In the genomic region with DNA sequence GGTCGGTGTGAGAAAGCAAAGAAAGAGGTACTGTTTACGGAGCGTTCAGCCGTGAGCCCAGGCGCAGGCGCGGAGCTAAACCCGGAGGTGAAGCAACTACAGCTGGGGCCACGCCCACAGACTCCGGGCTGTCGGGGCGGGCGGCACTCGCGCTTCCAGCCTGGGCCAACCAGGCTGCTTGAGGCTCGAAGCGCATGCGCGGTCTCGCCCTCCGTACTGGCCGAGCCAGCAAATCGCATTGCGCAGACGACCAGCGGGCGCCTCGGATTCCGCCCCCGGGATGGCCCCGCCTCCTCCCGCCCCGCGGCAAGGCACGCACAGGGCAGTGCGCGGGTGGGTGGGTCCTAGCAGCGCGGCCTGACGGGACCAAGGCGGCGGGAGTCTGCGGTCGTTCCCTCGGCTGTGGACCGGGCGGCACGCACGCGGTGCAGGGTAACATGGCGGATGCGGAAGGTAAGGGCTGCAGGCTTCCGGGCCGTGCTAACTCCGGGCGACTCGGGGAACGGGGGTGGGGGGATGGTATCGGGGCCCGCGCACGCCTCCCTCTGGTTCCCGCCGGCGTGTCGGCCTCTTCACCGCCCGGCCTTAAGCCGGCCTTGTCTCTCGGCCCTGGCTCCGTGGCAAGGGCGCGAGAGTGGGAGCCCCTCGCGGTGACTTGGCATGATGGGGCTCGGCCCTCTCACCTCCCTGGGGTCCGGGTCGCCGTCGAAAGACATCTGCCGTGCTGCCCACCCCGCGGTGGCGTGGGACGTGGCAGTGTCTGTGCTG, we compare ENCODE assay signal across 8 cellular contexts. TPM values are rescaled to one million over a fixed set of nuclear protein-coding genes. Genes with fewer than 3 reads are reported as not detected.
A peak's percentile ranks its signal among the peaks of the same experiment; 100 is the strongest.
DNase-seq lines count a peak whose midpoint lies in the region; ATAC-seq and TF ChIP-seq lines count a peak whose summit lies in the region.

A gene (plus strand): TSS at position 336 of the 768 bp plus-strand sequence. CDS start 102 bp downstream, at position 438.

- peaks cover 0 to 11% (median 3%) of the 10 kb centered on the region in 3 donors for H3K4me1 Mint-ChIP-seq in IgD-negative memory B cell

- ATAC-seq in GM21529 (IDR thresholded peaks at IDR 0.05; ENCODE audit: unreplicated experiment): peak; percentile 82

- no peaks in the 10 kb centered on the region for H3K27me3 Mint-ChIP-seq in IgD-negative memory B cell

- H3K36me3 Mint-ChIP-seq in IgD-negative memory B cell: no peaks in the 10 kb centered on the region

- H3K9me3 ChIP-seq in mucosa of stomach (ENCODE audit: control insufficient read depth, low read length): no peaks in the 10 kb centered on the region

- no peaks in the 10 kb centered on the region for H3K36me3 ChIP-seq in mucosa of stomach (ENCODE audit: control insufficient read depth, insufficient read depth, low read length)

- peak within 1 kb of the TSS; percentile 87 to 92 (median 91) for H3K4me3 Mint-ChIP-seq in IgD-negative memory B cell

- H3K27ac Mint-ChIP-seq in IgD-negative memory B cell: peak within 1 kb of the TSS; percentile 83 to 96 (median 87)

- H3K9ac ChIP-seq in mucosa of stomach (ENCODE audit: low read length): peak within 1 kb of the TSS; percentile 57

- peak within 1 kb of the TSS; percentile 46 for H3K4me3 ChIP-seq in mucosa of stomach (ENCODE audit: low read length)

- DNase-seq in DMS153 (lab: John Stamatoyannopoulos, UW): peak; percentile 99
- peak; percentile 40 for DNase-seq in OCI-M2 (lab: John Stamatoyannopoulos, UW; ENCODE audit: unreplicated experiment)
- DNase-seq in activated T-cell treated with anti-CD3 and anti-CD28 coated beads for 48 hours (ENCODE audit: low read depth): peak; percentile 94
- peak; percentile 98 for DNase-seq in erythroblast (lab: John Stamatoyannopoulos, UW)
- peak; percentile 80 to 83 for DNase-seq in stimulated activated CD8-positive, alpha-beta memory T cell treated with anti-CD3 and anti-CD28 coated beads, Interleukin-7, amount 100 ng/mL, for 1 hour (ENCODE audit: low read depth in 2 of 2)

- peak; percentile 76 for TF ChIP-seq POLR2A in erythroblast (IDR thresholded peaks at IDR 0.05; ENCODE audit: low read length)

- no peaks in the 10 kb centered on the region for H3K27me3 ChIP-seq in mucosa of stomach (ENCODE audit: control insufficient read depth, insufficient read depth, low read length)

- no peaks in the 10 kb centered on the region for H3K9me3 Mint-ChIP-seq in IgD-negative memory B cell

- no peaks in the 10 kb centered on the region for H3K4me1 ChIP-seq in mucosa of stomach (ENCODE audit: control insufficient read depth, insufficient read depth, low read length)

RNA-seq across cellular contexts. Expression of the gene that starts here (rescaled TPM):
- polyA plus RNA-seq in IgD-negative memory B cell: 34.4 TPM

Comparison
In these comparisons a context has a peak if more than half of its experiments do, and no peak if none do; other contexts are left out.
1. Peak in every context shown above with its lines: DNase-seq, ATAC-seq and H3K4me3 ChIP-seq.
2. DNase-seq: peak in every context shown above with its lines; median percentile 99 in DMS153; 98 in erythroblast; 94 in activated T-cell treated with anti-CD3 and anti-CD28 coated beads for 48 hours; 82 in stimulated activated CD8-positive, alpha-beta memory T cell treated with anti-CD3 and anti-CD28 coated beads, Interleukin-7, amount 100 ng/mL, for 1 hour; 40 in OCI-M2.